ENCODE assay signal across 9 cellular contexts in the genomic region with DNA sequence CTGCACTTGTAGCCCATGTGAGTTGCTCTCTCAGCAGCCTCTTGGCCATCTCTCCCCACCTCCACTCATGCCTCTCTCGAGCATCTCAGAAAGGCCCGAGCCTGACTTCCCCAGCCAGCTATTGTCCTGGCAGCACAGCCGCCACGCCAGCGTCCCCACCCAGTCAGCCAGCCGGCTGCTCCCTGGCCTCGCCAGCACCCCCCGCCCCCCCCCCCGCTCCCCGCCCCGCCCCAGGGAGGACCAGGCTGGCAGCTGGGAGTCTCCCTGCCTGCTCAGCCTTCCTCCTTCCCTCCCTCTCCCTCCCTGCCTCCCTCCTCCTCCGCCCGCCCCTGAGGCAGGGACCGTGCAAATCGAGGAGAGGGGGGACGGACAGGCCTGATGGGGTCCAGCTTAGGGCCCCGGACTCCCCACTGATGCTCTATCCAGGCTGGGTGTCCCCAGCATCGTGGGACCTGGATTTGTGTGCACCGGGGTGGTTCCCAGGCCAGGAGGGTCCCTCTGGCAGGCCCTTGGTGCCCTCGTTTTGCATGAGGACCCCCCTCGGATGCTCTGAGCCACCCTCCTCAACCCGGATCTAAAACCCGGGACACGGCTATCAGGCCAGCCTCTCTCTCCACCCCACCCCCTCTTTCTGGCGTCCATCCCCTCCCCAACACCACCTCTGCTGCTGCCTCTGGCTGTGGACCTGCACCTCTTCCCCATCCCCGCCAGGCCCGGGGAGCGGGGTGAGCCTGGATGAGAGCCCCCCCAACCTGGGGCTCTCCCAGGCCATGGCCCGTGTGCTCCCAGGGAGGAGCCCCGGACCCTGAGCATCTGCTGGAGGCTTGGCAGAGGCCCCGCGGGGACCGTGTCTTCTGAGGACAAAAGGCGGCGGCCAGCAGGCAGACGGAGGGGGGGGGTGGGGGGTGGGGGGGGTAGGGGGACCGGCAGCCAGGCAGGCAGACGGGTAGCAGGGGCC. TPM values are rescaled to one million over a fixed set of nuclear protein-coding genes. Genes with fewer than 3 reads are reported as not detected.
DNase-seq lines count a peak whose midpoint lies in the region; ATAC-seq and TF ChIP-seq lines count a peak whose summit lies in the region.
"Had no signal": no experiment of that assay in that cellular context is flagged by ENCODE, and none has a peak within 500 bp of the region (broad histone marks: within the 10 kb centered on the region; RNA-seq: fewer than 3 reads in every experiment).

Gene GPR173, plus strand, starts transcription at position 621 of the 958 bp plus-strand sequence. CDS start 27,833 bp downstream, outside the sequence.

- H3K79me1 ChIP-seq in mesenchymal stem cell (replicated peaks; ENCODE audit: low read length, poor library complexity, severe bottlenecking): no peaks in the 10 kb centered on the region

- in situ Hi-C loops in G401 (cut with HindIII; ENCODE audit: low sequenced_read_pairs) (no loop called here), transverse colon (cut with MboI; ENCODE audit: low pct_ligation_motif_present in 1 of 4, low pct_unique_long_range_greater_than_20kb in 1 of 4, low sequenced_read_pairs in 3 of 4) (no loop called here)

- peak within 1 kb of the TSS; percentile 90 for H2BK15ac ChIP-seq in mesenchymal stem cell (ENCODE audit: low read depth, poor library complexity, severe bottlenecking)

- H3K36me3 ChIP-seq in endocrine pancreas (ENCODE audit: control insufficient read depth, insufficient read depth, low read length) (no peaks in the 10 kb centered on the region), mesenchymal stem cell (ENCODE audit: control insufficient read depth in 1 of 2, insufficient read depth in 2 of 2, low read depth in 1 of 2, low read length in 2 of 2) (no peaks in the 10 kb centered on the region), transverse colon (no peaks in the 10 kb centered on the region)
- H3K36me3 ChIP-seq: neutrophil had no signal

- H2BK120ac ChIP-seq in mesenchymal stem cell (ENCODE audit: low read depth, low read length): peak within 1 kb of the TSS; percentile 61

- H3K27me3 ChIP-seq in endocrine pancreas (ENCODE audit: control insufficient read depth, insufficient read depth, low read length) (no peaks in the 10 kb centered on the region), mesenchymal stem cell (ENCODE audit: control insufficient read depth in 1 of 2, insufficient read depth in 1 of 2, low read length in 2 of 2) (peaks cover 0 to 37% of the 10 kb centered on the region in 2 experiments), transverse colon (no peaks in the 10 kb centered on the region)

- H3K14ac ChIP-seq in mesenchymal stem cell (ENCODE audit: low read length in 2 of 2): peak within 1 kb of the TSS in 1 of 2 experiments; percentile 88

- peak; percentile 76 for DNase-seq in G401 (ENCODE audit: low spot score)
- peak; percentile 84 for DNase-seq in NCI-H748 (lab: John Stamatoyannopoulos, UW; ENCODE audit: unreplicated experiment)
- DNase-seq in mesenchymal stem cell: peak; percentile 60
- peak; percentile 21 for DNase-seq in transverse colon
- no peak for DNase-seq in AML-193 (lab: John Stamatoyannopoulos, UW)

- peak within 1 kb of the TSS; percentile 82 for H3K4me2 ChIP-seq in mesenchymal stem cell (ENCODE audit: low read length, poor library complexity, severe bottlenecking)

- H2AK5ac ChIP-seq in mesenchymal stem cell (ENCODE audit: low read length, severe bottlenecking): no peak within 1 kb of the TSS

- H3K4me1 ChIP-seq in endocrine pancreas (ENCODE audit: control insufficient read depth, insufficient read depth, low read length) (no peaks in the 10 kb centered on the region), mesenchymal stem cell (ENCODE audit: control insufficient read depth, insufficient read depth, low read depth, low read length) (peaks cover 22% of the 10 kb centered on the region), transverse colon (no peaks in the 10 kb centered on the region)

- peak within 1 kb of the TSS; percentile 92 for H2BK5ac ChIP-seq in mesenchymal stem cell (ENCODE audit: low read depth, low read length, poor library complexity, severe bottlenecking)

- H3K18ac ChIP-seq in mesenchymal stem cell (ENCODE audit: low read depth in 1 of 2, low read length in 2 of 2): peak within 1 kb of the TSS; percentile 95 to 97

- no peak for TF ChIP-seq EP300 in transverse colon (IDR thresholded peaks at IDR 0.05; ENCODE audit: low read depth)

- WGBS in mesenchymal stem cell: 1% methylated on average over 15 of the region's 38 CpGs
- WGBS in transverse colon (ENCODE audit: low coverage in 1 of 2), 2 donors: 37% methylated on average over 31 of the region's 38 CpGs; no CpG with 5 or more reads in 1 of the 2 donors

- H3K4me3 ChIP-seq in endocrine pancreas (ENCODE audit: control insufficient read depth, insufficient read depth, low read length): no peak within 1 kb of the TSS
- H3K4me3 ChIP-seq in mesenchymal stem cell (ENCODE audit: insufficient read depth in 1 of 2, low read depth in 1 of 2, low read length in 2 of 2): peak within 1 kb of the TSS; percentile 70 to 77
- H3K4me3 ChIP-seq in transverse colon: peak within 1 kb of the TSS in 3 of 4 donors; percentile 28 to 44 (median 32)

- peak within 1 kb of the TSS; percentile 53 for H2AFZ ChIP-seq in mesenchymal stem cell (ENCODE audit: low read depth, low read length)

- ATAC-seq in GM19467 (IDR thresholded peaks at IDR 0.05; ENCODE audit: unreplicated experiment): no peak
- no peak for ATAC-seq in GM18502 (IDR thresholded peaks at IDR 0.05; ENCODE audit: poor library complexity, unreplicated experiment)

- no peak for TF ChIP-seq POLR2A in transverse colon (IDR thresholded peaks at IDR 0.05)

- H4K91ac ChIP-seq in mesenchymal stem cell (ENCODE audit: low read length): peak within 1 kb of the TSS; percentile 86

- H3K4ac ChIP-seq in mesenchymal stem cell (ENCODE audit: low read depth in 1 of 2, low read length in 2 of 2): peak within 1 kb of the TSS in 1 of 2 experiments; percentile 61

- H2BK12ac ChIP-seq in mesenchymal stem cell (ENCODE audit: low read length in 2 of 2): peak within 1 kb of the TSS in 1 of 2 experiments; percentile 72

- H3K9ac ChIP-seq in endocrine pancreas (ENCODE audit: control insufficient read depth, insufficient read depth, low read length) (peak within 1 kb of the TSS; percentile 72), mesenchymal stem cell (ENCODE audit: low read length) (peak within 1 kb of the TSS; percentile 91)

- no peak within 1 kb of the TSS for H3K23ac ChIP-seq in mesenchymal stem cell (ENCODE audit: low read length in 2 of 2)

- H3K9me3 ChIP-seq in endocrine pancreas (ENCODE audit: control insufficient read depth, low read length): no peaks in the 10 kb centered on the region
- no peaks in the 10 kb centered on the region for H3K9me3 ChIP-seq in mesenchymal stem cell (ENCODE audit: control insufficient read depth, low read length)
- H3K9me3 ChIP-seq in transverse colon: no peaks in the 10 kb centered on the region
- H3K9me3 ChIP-seq: neutrophil had no signal

- TF ChIP-seq CTCF in transverse colon (IDR thresholded peaks at IDR 0.05): no peak

- peak within 1 kb of the TSS; percentile 85 for H4K8ac ChIP-seq in mesenchymal stem cell (ENCODE audit: low read length)

- intact Hi-C loops in transverse colon (cut with DNase I; ENCODE audit: low total_unique reads): no loop called here

- H3K27ac ChIP-seq in mesenchymal stem cell (ENCODE audit: low read length, poor library complexity, severe bottlenecking): peak within 1 kb of the TSS; percentile 54
- peak within 1 kb of the TSS in 2 of 4 donors; percentile 14 to 34 for H3K27ac ChIP-seq in transverse colon
- H3K27ac ChIP-seq: neutrophil had no signal

RNA-seq across cellular contexts. Expression of gene GPR173, which starts in this region (rescaled TPM):
- total RNA-seq in G401 (2014; rRNA removed; shearing (Covaris generic)): not detected in 2 replicates
- 2.8 TPM for polyA plus RNA-seq in mesenchymal stem cell (2013, experiment 1 of 2)
- 3.0 TPM for polyA plus RNA-seq in mesenchymal stem cell (2013, experiment 2 of 2)
- total RNA-seq in transverse colon: 1 to 10 TPM in 2 of 4 donors, under 1 TPM in 2; 0.27 to 5.2 (median 1.1) TPM

Comparison
In these comparisons a context has a peak if more than half of its experiments do, and no peak if none do; other contexts are left out.
1. Peak in DNase-seq in G401; RNA of the gene not detected or under 1 TPM.
2. DNase-seq: peak in NCI-H748 (single experiment), mesenchymal stem cell (single experiment) and transverse colon (single experiment); none in AML-193 (0 of 2).